In the genomic region with DNA sequence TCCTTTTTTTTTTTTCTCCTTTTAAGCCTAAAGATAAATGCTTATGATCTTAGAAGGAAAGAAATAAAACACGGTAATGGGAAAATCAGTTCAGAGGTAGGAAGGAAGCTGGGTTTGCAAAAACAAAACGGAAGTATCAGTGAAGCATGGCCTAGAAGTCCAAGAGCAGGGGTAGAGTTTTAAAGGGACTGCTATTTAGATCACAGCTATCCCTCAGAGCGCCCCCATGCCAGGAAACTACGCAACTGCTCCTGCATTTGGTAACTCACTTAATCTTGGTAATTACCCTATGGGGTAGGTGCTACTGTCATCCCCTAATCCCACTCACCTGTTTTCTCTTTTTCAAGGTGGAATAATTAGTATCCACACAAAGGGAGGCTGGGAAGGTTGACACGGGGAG, we compare ENCODE assay signal across 18 cellular contexts.
"Had no signal": no experiment of that assay in that cellular context is flagged by ENCODE, and none has a peak within 500 bp of the region (broad histone marks: within the 10 kb centered on the region; RNA-seq: fewer than 3 reads in every experiment).

No MANE protein-coding gene starts in this region.

- DNase-seq: activated CD4-positive, alpha-beta memory T cell treated with anti-CD3 and anti-CD28 coated beads for 36 hours; activated CD4-positive, alpha-beta T cell treated with anti-CD3 and anti-CD28 coated beads for 36 hours; activated naive CD4-positive, alpha-beta T cell; activated naive CD8-positive, alpha-beta T cell treated with anti-CD3 and anti-CD28 coated beads for 36 hours; amniotic stem cell; effector CD4-positive, alpha-beta T cell; left cardiac atrium; natural killer cell; ovary; psoas muscle; right lobe of liver; small intestine; stimulated activated CD4-positive, alpha-beta T cell treated with anti-CD3 and anti-CD28 coated beads, Interleukin-15, amount 100 ng/mL, for 24 hours; stimulated activated CD4-positive, alpha-beta T cell treated with anti-CD3 and anti-CD28 coated beads, Interleukin-2, amount 100 ng/mL, for 48 hours; stomach had no signal

- H3K27me3 ChIP-seq: esophagus muscularis mucosa, gastroesophageal sphincter, ovary, right lobe of liver, stomach had no signal

- H3K9me3 ChIP-seq: esophagus muscularis mucosa, gastroesophageal sphincter, ovary, psoas muscle, right lobe of liver, stomach had no signal

- ATAC-seq: activated CD4-positive, alpha-beta T cell treated with anti-CD3 and anti-CD28 coated beads for 36 hours; activated T-helper 17 cell treated with anti-CD3 and anti-CD28 coated beads, Interleukin-2, amount 50 U/mL, for 72 hours; gastroesophageal sphincter; left cardiac atrium; natural killer cell; psoas muscle; right lobe of liver had no signal

- H3K27ac ChIP-seq: ovary, psoas muscle, right lobe of liver had no signal

- H3K36me3 ChIP-seq: ovary had no signal

- H3K4me3 ChIP-seq: esophagus muscularis mucosa, gastroesophageal sphincter, ovary, psoas muscle, right lobe of liver, stomach had no signal
